22 cellular contexts compared by ENCODE assay signal in genomic region chr14:89607453-89607852, GRCh38.
"Had no signal": no experiment of that assay in that cellular context is flagged by ENCODE, and none has a peak within 500 bp of the region (broad histone marks: within the 10 kb centered on the region; RNA-seq: fewer than 3 reads in every experiment).

No MANE protein-coding gene starts in this region.

- H3K4me3 Mint-ChIP-seq: activated naive CD4-positive, alpha-beta T cell treated with anti-CD3 and anti-CD28 coated beads, Interleukin-2, amount 10 ng/mL, durations not matched to agents 7 days and 5 days; mesothelial cell of epicardium; neural progenitor cell; stimulated activated naive CD8-positive, alpha-beta T cell treated with anti-CD3 and anti-CD28 coated beads, Interleukin-15, amount 100 ng/mL, for 72 hours; type B pancreatic cell had no signal

- H3K36me3 Mint-ChIP-seq: neural progenitor cell had no signal

- H3K27me3 Mint-ChIP-seq: activated naive CD4-positive, alpha-beta T cell treated with anti-CD3 and anti-CD28 coated beads, Interleukin-2, amount 10 ng/mL, durations not matched to agents 7 days and 5 days; stimulated activated naive CD8-positive, alpha-beta T cell treated with anti-CD3 and anti-CD28 coated beads, Interleukin-15, amount 100 ng/mL, for 72 hours; type B pancreatic cell had no signal

- H3K27me3 ChIP-seq: adrenal gland, body of pancreas, esophagus squamous epithelium, heart right ventricle, neural progenitor cell, ovary, spleen had no signal

- H3K9me3 ChIP-seq: adrenal gland, body of pancreas, ovary had no signal

- DNase-seq: activated CD4-positive, alpha-beta T cell treated with anti-CD3 and anti-CD28 coated beads, Interleukin-2, amount 50 U/mL, for 4 hours; activated naive CD4-positive, alpha-beta T cell treated with anti-CD3 and anti-CD28 coated beads, Interleukin-2, amount 10 ng/mL, durations not matched to agents 7 days and 5 days; activated T-cell treated with anti-CD3 and anti-CD28 coated beads, Interleukin-2, amount 50 U/mL, for 1 hour; adrenal gland; body of pancreas; caudate nucleus; effector CD4-positive, alpha-beta T cell; esophagus squamous epithelium; foreskin melanocyte; heart right ventricle; left colon; ovary; spleen; stimulated activated CD4-positive, alpha-beta T cell treated with anti-CD3 and anti-CD28 coated beads, Interleukin-1b, Interleukin-23, amount 100 ng/mL, for 48 hours; stimulated activated naive CD8-positive, alpha-beta T cell treated with anti-CD3 and anti-CD28 coated beads, Interleukin-15, amount 100 ng/mL, for 72 hours had no signal

- H3K36me3 ChIP-seq: adrenal gland, esophagus squamous epithelium, heart right ventricle, ovary had no signal

- H3K4me1 Mint-ChIP-seq: neural progenitor cell had no signal

- H3K4me3 ChIP-seq: adrenal gland, body of pancreas, coronary artery, esophagus squamous epithelium, heart right ventricle, lung, neural progenitor cell, ovary, spleen had no signal

- ATAC-seq: activated CD4-positive, CD25-positive, alpha-beta regulatory T cell treated with anti-CD3 and anti-CD28 coated beads, Interleukin-2, amount 50 U/mL, for 24 hours; body of pancreas; left colon; sciatic nerve; stimulated activated naive CD8-positive, alpha-beta T cell treated with anti-CD3 and anti-CD28 coated beads, Interleukin-15, amount 100 ng/mL, for 72 hours had no signal

- H3K27ac Mint-ChIP-seq: activated naive CD4-positive, alpha-beta T cell treated with anti-CD3 and anti-CD28 coated beads, Interleukin-2, amount 10 ng/mL, durations not matched to agents 7 days and 5 days; mesothelial cell of epicardium; neural progenitor cell; type B pancreatic cell had no signal
